In the genomic region with DNA sequence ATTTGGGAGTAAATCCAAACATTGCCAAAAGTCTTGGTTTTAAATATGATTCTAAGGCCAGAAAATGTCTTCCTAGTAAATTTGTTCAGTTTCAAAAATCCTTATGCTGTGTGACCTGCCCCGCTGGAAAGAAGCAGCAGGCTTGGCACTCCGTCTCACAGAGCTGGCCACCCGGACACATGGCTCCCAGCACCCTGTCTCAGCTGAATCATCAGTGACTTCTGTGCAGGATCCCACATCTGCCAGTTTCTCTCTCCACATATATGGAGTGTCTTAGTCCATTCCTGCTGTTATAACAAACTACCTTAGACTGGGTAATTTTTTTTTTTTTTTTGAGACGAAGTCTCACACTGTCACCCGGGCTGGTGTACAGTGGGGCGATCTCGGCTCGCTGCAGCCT, we compare ENCODE assay signal across 18 cellular contexts.
"Had no signal": no experiment of that assay in that cellular context is flagged by ENCODE, and none has a peak within 500 bp of the region (broad histone marks: within the 10 kb centered on the region; RNA-seq: fewer than 3 reads in every experiment).

No MANE protein-coding gene starts in this region.

- H3K9me3 ChIP-seq: gastrocnemius medialis, lower lobe of right lung, neutrophil, psoas muscle, right lobe of liver, thoracic aorta, tibial nerve, upper lobe of right lung, uterus had no signal

- H3K27ac ChIP-seq: dorsolateral prefrontal cortex, gastrocnemius medialis, lower lobe of right lung, neutrophil, psoas muscle, right lobe of liver, thoracic aorta, tibial nerve, upper lobe of right lung, uterus had no signal

- H3K4me3 ChIP-seq: dorsolateral prefrontal cortex, gastrocnemius medialis, lower lobe of right lung, psoas muscle, right lobe of liver, thoracic aorta, tibial nerve, upper lobe of right lung, uterus had no signal

- DNase-seq: effector CD4-positive, alpha-beta T cell; foreskin fibroblast; gastrocnemius medialis; left ventricle myocardium superior; lower lobe of right lung; naive thymus-derived CD8-positive, alpha-beta T cell; psoas muscle; small intestine; stimulated activated CD4-positive, alpha-beta T cell treated with anti-CD3 and anti-CD28 coated beads, Interleukin-15, amount 100 ng/mL, for 24 hours; stimulated activated CD4-positive, alpha-beta T cell treated with anti-CD3 and anti-CD28 coated beads, Interleukin-2, amount 100 ng/mL, for 48 hours; stimulated activated naive B cell treated with anti-CD40 and anti-IgM and Interleukin-4, amounts not matched to agents 10 μg/mL and 1 μg/mL and 100 μg/mL, for 72 hours; uterus had no signal

- ATAC-seq: gastrocnemius medialis; left ventricle myocardium superior; lower lobe of right lung; naive thymus-derived CD8-positive, alpha-beta T cell; psoas muscle; right lobe of liver; stimulated activated naive B cell treated with anti-CD40 and anti-IgM and Interleukin-4, amounts not matched to agents 10 μg/mL and 1 μg/mL and 100 μg/mL, for 72 hours; upper lobe of right lung had no signal

- H3K4me1 ChIP-seq: gastrocnemius medialis, lower lobe of right lung, psoas muscle, tibial nerve, upper lobe of right lung, uterus had no signal

- H3K36me3 ChIP-seq: gastrocnemius medialis, lower lobe of right lung, neutrophil, right lobe of liver, thoracic aorta, upper lobe of right lung, uterus had no signal

- H3K27me3 ChIP-seq: dorsolateral prefrontal cortex, gastrocnemius medialis, neutrophil, right lobe of liver, tibial nerve, upper lobe of right lung, uterus had no signal
